1 cellular context compared by ENCODE assay signal in genomic region chr17:7572588-7573323, GRCh38.
TF ChIP-seq lines count a peak whose summit lies in the region.

No MANE protein-coding gene starts in this region.

TF ChIP-seq in GM12878, 131 proteins besides CTCF, POLR2A, EP300 and RAD21 (continues in another document):
- TF ChIP-seq MEF2B (IDR thresholded peaks at IDR 0.05; ENCODE audit: partially characterized antibody, poor library complexity, severe bottlenecking) (no peak), TCF3 (IDR thresholded peaks at IDR 0.05; ENCODE audit: borderline replicate concordance, insufficient read depth, low read depth, low read length) (peak; percentile 89; the same call in 1 of the 2 replicates), NKRF (conservative IDR thresholded peaks at IDR 0.05) (peak; percentile 64; the same call in 1 of the 2 replicates), RELA (IDR thresholded peaks at IDR 0.05; ENCODE audit: borderline replicate concordance, partially characterized antibody) (no peak), POLR2AphosphoS5 (IDR thresholded peaks at IDR 0.05; ENCODE audit: low read length) (peak; percentile 99), SIN3A (IDR thresholded peaks at IDR 0.05; ENCODE audit: low read depth, low read length) (no peak), NFIC (IDR thresholded peaks at IDR 0.05; ENCODE audit: low read depth, low read length) (peak; percentile 76; the same call in 1 of the 2 replicates), POU2F2 (IDR thresholded peaks at IDR 0.05; ENCODE audit: borderline replicate concordance, low read depth, low read length) (peak; percentile 98), FOS (IDR thresholded peaks at IDR 0.05; ENCODE audit: borderline replicate concordance, extremely low read depth, insufficient read length) (peak; percentile 92), RCOR1 (conservative IDR thresholded peaks at IDR 0.05; ENCODE audit: low read depth, low read length) (0 out of 2 replicates have a peak, but pooled peaks have one; percentile 25), CBFB (IDR thresholded peaks at IDR 0.05; ENCODE audit: low read depth) (peak; percentile 94), SREBF2 (IDR thresholded peaks at IDR 0.05; ENCODE audit: low read length) (no peak), HDAC6 (IDR thresholded peaks at IDR 0.05; ENCODE audit: unreplicated experiment) (peak; percentile 96), TAF1 (IDR thresholded peaks at IDR 0.05; ENCODE audit: borderline replicate concordance, low read depth, low read length) (peak; percentile 89), BMI1 (IDR thresholded peaks at IDR 0.05; ENCODE audit: borderline replicate concordance) (peak; percentile 88), RB1 (IDR thresholded peaks at IDR 0.05; ENCODE audit: borderline replicate concordance) (no peak; the same call in 1 of the 2 replicates), BCL3 (IDR thresholded peaks at IDR 0.05; ENCODE audit: borderline replicate concordance, insufficient read depth, low read depth, low read length, poor library complexity, severe bottlenecking) (peak; percentile 9), ZNF24 (IDR thresholded peaks at IDR 0.05) (no peak), SREBF1 (IDR thresholded peaks at IDR 0.05; ENCODE audit: low read length) (no peak), USF2 (IDR thresholded peaks at IDR 0.05; ENCODE audit: borderline replicate concordance, low read depth, low read length) (no peak), RBBP5 (conservative IDR thresholded peaks at IDR 0.05) (no peak), IKZF1 (conservative IDR thresholded peaks at IDR 0.05) (peak; percentile 52; the same call in 1 of the 2 replicates), ZNF687 (IDR thresholded peaks at IDR 0.05) (peak; percentile 71), EED (IDR thresholded peaks at IDR 0.05; ENCODE audit: low read depth) (no peak; the same call in 1 of the 2 replicates), CREB1 (IDR thresholded peaks at IDR 0.05; ENCODE audit: low read depth) (peak; percentile 98), KAT2A (conservative IDR thresholded peaks at IDR 0.05; ENCODE audit: control insufficient read depth, low read depth, low read length) (no peak), NR2C2 (IDR thresholded peaks at IDR 0.05; ENCODE audit: borderline replicate concordance, control insufficient read depth, insufficient read length, low read depth) (no peak), KDM1A (IDR thresholded peaks at IDR 0.05; ENCODE audit: borderline replicate concordance) (no peak), ATF2 (IDR thresholded peaks at IDR 0.05; ENCODE audit: low read length) (0 out of 2 replicates have a peak, but pooled peaks have one; percentile 66), PKNOX1 (IDR thresholded peaks at IDR 0.05) (peak; percentile 100), E2F4 (IDR thresholded peaks at IDR 0.05; ENCODE audit: low read depth, low read length) (0 out of 2 replicates have a peak, but pooled peaks have one; percentile 3), IRF3 (IDR thresholded peaks at IDR 0.05) (peak; percentile 99), HDGF (IDR thresholded peaks at IDR 0.05) (no peak), SMAD5 (IDR thresholded peaks at IDR 0.05; ENCODE audit: low read depth) (peak; percentile 98), E4F1 (IDR thresholded peaks at IDR 0.05; ENCODE audit: borderline replicate concordance, partially characterized antibody) (no peak), IRF4 (IDR thresholded peaks at IDR 0.05; ENCODE audit: low read depth, low read length) (no peak), SUZ12 (IDR thresholded peaks at IDR 0.05; ENCODE audit: unreplicated experiment) (no peak), FOXM1 (IDR thresholded peaks at IDR 0.05; ENCODE audit: low read depth, low read length) (peak; percentile 53; the same call in 1 of the 2 replicates), MLLT1 (IDR thresholded peaks at IDR 0.05) (peak; percentile 91), LARP7 (IDR thresholded peaks at IDR 0.05) (peak; percentile 91; the same call in 1 of the 2 replicates), CHD2 (IDR thresholded peaks at IDR 0.05; ENCODE audit: borderline replicate concordance, low read depth, low read length) (peak; percentile 98), STAT1 (conservative IDR thresholded peaks at IDR 0.05) (no peak), PBX3 (IDR thresholded peaks at IDR 0.05; ENCODE audit: insufficient replicate concordance, low read depth, low read length) (peak; percentile 100)
